Comparison of ENCODE assay signal across 16 cellular contexts in genomic region chr11:71611218-71611910, GRCh38. TPM values are rescaled to one million over a fixed set of nuclear protein-coding genes. Genes with fewer than 3 reads are reported as not detected.
"Had no signal": no experiment of that assay in that cellular context is flagged by ENCODE, and none has a peak within 500 bp of the region (broad histone marks: within the 10 kb centered on the region; RNA-seq: fewer than 3 reads in every experiment).

No MANE protein-coding gene starts in this region.

RNA-seq across cellular contexts. Expression of gene KRTAP5-11, which starts 28.7 kb away (rescaled TPM):
- total RNA-seq: activated CD4-positive, alpha-beta memory T cell treated with anti-CD3 and anti-CD28 coated beads, Interleukin-2, amount 10 ng/mL, durations not matched to agents 7 days and 5 days; activated CD4-positive, alpha-beta T cell treated with anti-CD3 and anti-CD28 coated beads for 36 hours; activated CD4-positive, alpha-beta T cell treated with anti-CD3 and anti-CD28 coated beads, Interleukin-2, amount 10 ng/mL, durations not matched to agents 7 days and 5 days; activated CD8-positive, alpha-beta memory T cell treated with anti-CD3 and anti-CD28 coated beads, Interleukin-2, amount 10 ng/mL, durations not matched to agents 7 days and 5 days; activated CD8-positive, alpha-beta T cell treated with anti-CD3 and anti-CD28 coated beads, Interleukin-2, amount 10 ng/mL, durations not matched to agents 7 days and 5 days; activated naive CD8-positive, alpha-beta T cell treated with anti-CD3 and anti-CD28 coated beads, Interleukin-2, amount 10 ng/mL, durations not matched to agents 7 days and 5 days; activated T-helper 2 cell treated with anti-CD3 and anti-CD28 coated beads, Interferon-gamma antibody, Interleukin-2, Interleukin-4, amounts not matched to agents 10 μg/mL and 5 μg/mL and 100 μg/mL, durations not matched to agents 14 hours and 24 hours and 36 hours; ascending aorta; bronchial epithelial cell; cardiac muscle cell; chondrocyte; T-helper 1 cell treated with Interleukin-12 subunit alpha and Interleukin-12 subunit beta and Interleukin-4 antibody, amounts not matched to agents 30 ng/mL and 1 ng/mL, for 36 hours; T-helper 17 cell; T-helper 2 cell treated with Interferon-gamma antibody and Interleukin-4, amounts not matched to agents 100 ng/mL and 5 ng/mL, for 36 hours; WTC11 had no signal
- polyA plus RNA-seq: adipose tissue, cardiac muscle cell had no signal

RNA-seq across cellular contexts. Expression of gene KRTAP5-10, which starts 46.0 kb away (rescaled TPM):
- total RNA-seq: activated CD4-positive, alpha-beta T cell treated with anti-CD3 and anti-CD28 coated beads for 36 hours; activated CD4-positive, alpha-beta T cell treated with anti-CD3 and anti-CD28 coated beads, Interleukin-2, amount 10 ng/mL, durations not matched to agents 7 days and 5 days; activated CD8-positive, alpha-beta memory T cell treated with anti-CD3 and anti-CD28 coated beads, Interleukin-2, amount 10 ng/mL, durations not matched to agents 7 days and 5 days; activated CD8-positive, alpha-beta T cell treated with anti-CD3 and anti-CD28 coated beads, Interleukin-2, amount 10 ng/mL, durations not matched to agents 7 days and 5 days; activated naive CD8-positive, alpha-beta T cell treated with anti-CD3 and anti-CD28 coated beads, Interleukin-2, amount 10 ng/mL, durations not matched to agents 7 days and 5 days; activated T-helper 2 cell treated with anti-CD3 and anti-CD28 coated beads, Interferon-gamma antibody, Interleukin-2, Interleukin-4, amounts not matched to agents 10 μg/mL and 5 μg/mL and 100 μg/mL, durations not matched to agents 14 hours and 24 hours and 36 hours; ascending aorta; bronchial epithelial cell; cardiac muscle cell; chondrocyte; T-helper 1 cell treated with Interleukin-12 subunit alpha and Interleukin-12 subunit beta and Interleukin-4 antibody, amounts not matched to agents 30 ng/mL and 1 ng/mL, for 36 hours; T-helper 17 cell; T-helper 2 cell treated with Interferon-gamma antibody and Interleukin-4, amounts not matched to agents 100 ng/mL and 5 ng/mL, for 36 hours; WTC11 had no signal
- polyA plus RNA-seq: adipose tissue had no signal
